ENCODE assay signal across 11 cellular contexts in genomic region chr12:89373772-89374572, GRCh38. TPM values are rescaled to one million over a fixed set of nuclear protein-coding genes. Genes with fewer than 3 reads are reported as not detected.
DNase-seq lines count a peak whose midpoint lies in the region; ATAC-seq lines count a peak whose summit lies in the region.
"Had no signal": no experiment of that assay in that cellular context is flagged by ENCODE, and none has a peak within 500 bp of the region (broad histone marks: within the 10 kb centered on the region; RNA-seq: fewer than 3 reads in every experiment).

No MANE protein-coding gene starts in this region.

- intact Hi-C loops in head of caudate nucleus (cut with DNase I), result no loop called here

- peak overlapping the region; percentile 57 for H3K27ac ChIP-seq in GM23248

- H3K9me2 ChIP-seq in GM23248 (ENCODE audit: insufficient read depth), result no peaks in the 10 kb centered on the region

- peak overlapping the region; percentile 43 for H3K4me2 ChIP-seq in GM23248 (ENCODE audit: unreplicated experiment)

- peaks cover 17% of the 10 kb centered on the region for H3K36me3 Mint-ChIP-seq in activated CD8-positive, alpha-beta memory T cell treated with anti-CD3 and anti-CD28 coated beads, Interleukin-2, amount 10 ng/mL, durations not matched to agents 7 days and 5 days

- ATAC-seq in activated CD8-positive, alpha-beta memory T cell treated with anti-CD3 and anti-CD28 coated beads, Interleukin-2, amount 10 ng/mL, durations not matched to agents 7 days and 5 days, result no peak
- no peak for ATAC-seq in HG02759 (IDR thresholded peaks at IDR 0.05; ENCODE audit: unreplicated experiment)
- ATAC-seq: activated T-helper 17 cell treated with anti-CD3 and anti-CD28 coated beads, Interleukin-2, amount 50 U/mL, for 72 hours had no signal

- CTCF ChIA-PET in activated CD8-positive, alpha-beta memory T cell treated with anti-CD3 and anti-CD28 coated beads, Interleukin-2, amount 10 ng/mL, durations not matched to agents 7 days and 5 days (lab: Charles Lee), result no interaction called here

- in situ Hi-C loops in GM23248 (cut with MboI) (no loop called here), G401 (cut with HindIII; ENCODE audit: low sequenced_read_pairs) (loop anchor here (25.0 kb wide), 1 partner anchor 88 kb away; no protein-coding TSS in a partner anchor)

- no peaks in the 10 kb centered on the region for H3K36me3 ChIP-seq in GM23248 (ENCODE audit: low read depth)

- no peaks in the 10 kb centered on the region for H3K9me3 ChIP-seq in GM23248 (ENCODE audit: low read depth)

- no peaks in the 10 kb centered on the region for H3K27me3 ChIP-seq in GM23248 (replicated peaks; ENCODE audit: insufficient read depth)

- H3F3A ChIP-seq in GM23248 (ENCODE audit: insufficient read depth), result peaks cover 55% of the 10 kb centered on the region

- no peaks in the 10 kb centered on the region for H3K79me2 ChIP-seq in GM23248 (ENCODE audit: insufficient read depth)

- H3K4me1 ChIP-seq in GM23248 (ENCODE audit: insufficient read depth), result peaks cover 49% of the 10 kb centered on the region

- WGBS in GM23248 (ENCODE audit: low coverage in 1 of 2, low lambda C conversion rate in 2 of 2, missing lambda C conversion rate in 2 of 2), 2 experiments, result 0 to 1% methylated on average over 2 of the region's 2 CpGs

- no peak overlapping the region for H2AFZ ChIP-seq in GM23248

- no peak overlapping the region for H3K27ac Mint-ChIP-seq in activated CD8-positive, alpha-beta memory T cell treated with anti-CD3 and anti-CD28 coated beads, Interleukin-2, amount 10 ng/mL, durations not matched to agents 7 days and 5 days

- no peaks in the 10 kb centered on the region for H3K27me3 Mint-ChIP-seq in activated CD8-positive, alpha-beta memory T cell treated with anti-CD3 and anti-CD28 coated beads, Interleukin-2, amount 10 ng/mL, durations not matched to agents 7 days and 5 days
- H3K27me3 Mint-ChIP-seq: activated T-helper 17 cell treated with anti-CD3 and anti-CD28 coated beads, Interleukin-2, amount 50 U/mL, for 72 hours; progenitor cell of endocrine pancreas had no signal

- H3K9me3 Mint-ChIP-seq in activated CD8-positive, alpha-beta memory T cell treated with anti-CD3 and anti-CD28 coated beads, Interleukin-2, amount 10 ng/mL, durations not matched to agents 7 days and 5 days (ENCODE audit: low read depth), result no peaks in the 10 kb centered on the region
- H3K9me3 Mint-ChIP-seq: activated T-helper 17 cell treated with anti-CD3 and anti-CD28 coated beads, Interleukin-2, amount 50 U/mL, for 72 hours had no signal

- peaks cover 63% of the 10 kb centered on the region for H3K4me1 Mint-ChIP-seq in activated CD8-positive, alpha-beta memory T cell treated with anti-CD3 and anti-CD28 coated beads, Interleukin-2, amount 10 ng/mL, durations not matched to agents 7 days and 5 days

- no peaks in the 10 kb centered on the region for H4K20me1 ChIP-seq in GM23248 (ENCODE audit: insufficient read depth)

- DNase-seq in GM23248, result peak; percentile 91
- peak; percentile 89 for DNase-seq in amniotic epithelial cell (ENCODE audit: low read depth)
- DNase-seq in head of caudate nucleus, result peak in 26 of 42 donors; percentile 19 to 74 (median 52)
- peak; percentile 77 for DNase-seq in putamen (ENCODE audit: low spot score)
- DNase-seq in OCI-M2 (lab: John Stamatoyannopoulos, UW; ENCODE audit: unreplicated experiment), result no peak
- no peak for DNase-seq in G401 (ENCODE audit: low spot score)
- no peak for DNase-seq in activated CD8-positive, alpha-beta memory T cell treated with anti-CD3 and anti-CD28 coated beads, Interleukin-2, amount 10 ng/mL, durations not matched to agents 7 days and 5 days
- DNase-seq: stimulated activated naive CD4-positive, alpha-beta T cell had no signal

- 0 out of 2 replicates have a peak overlapping the region, but pooled peaks have one; percentile 1 for H3K9ac ChIP-seq in GM23248

- H3K4me3 Mint-ChIP-seq in activated CD8-positive, alpha-beta memory T cell treated with anti-CD3 and anti-CD28 coated beads, Interleukin-2, amount 10 ng/mL, durations not matched to agents 7 days and 5 days, result no peak overlapping the region
- H3K4me3 Mint-ChIP-seq: activated T-helper 17 cell treated with anti-CD3 and anti-CD28 coated beads, Interleukin-2, amount 50 U/mL, for 72 hours had no signal

- no peak overlapping the region for H3K4me3 ChIP-seq in GM23248

RNA-seq across cellular contexts. Expression of gene DUSP6, which starts 21.7 kb away (rescaled TPM):
- 81.9 and 112 TPM in 2 replicates for total RNA-seq in GM23248 (2014; rRNA removed; shearing (Covaris generic))
- polyA plus RNA-seq in GM23248 (2016; fragmentation: Nextera tagmentation; extraction: Ambion mirVana), result 96.1 and 100 TPM in 2 replicates
- total RNA-seq in G401 (2014; rRNA removed; shearing (Covaris generic)), result 233 and 289 TPM in 2 replicates
- 100 to 1,000 TPM in 1 of 2 experiments, 10 to 100 TPM in 1; 76.3 to 100 TPM for total RNA-seq in activated CD8-positive, alpha-beta memory T cell treated with anti-CD3 and anti-CD28 coated beads, Interleukin-2, amount 10 ng/mL, durations not matched to agents 7 days and 5 days

Comparison
In these comparisons a context has a peak if more than half of its experiments do, and no peak if none do; other contexts are left out.
1. DNase-seq: peak in GM23248 (single experiment), amniotic epithelial cell (single experiment), head of caudate nucleus (26 of 42) and putamen (single experiment); none in OCI-M2 (single experiment), G401 (single experiment) and activated CD8-positive, alpha-beta memory T cell treated with anti-CD3 and anti-CD28 coated beads, Interleukin-2, amount 10 ng/mL, durations not matched to agents 7 days and 5 days (single experiment).